In genomic region chr15:64825081-64825430, GRCh38 we compare ENCODE assay signal across 9 cellular contexts. TPM values are rescaled to one million over a fixed set of nuclear protein-coding genes. Genes with fewer than 3 reads are reported as not detected.
A peak's percentile ranks its signal among the peaks of the same experiment; 100 is the strongest.
DNase-seq lines count a peak whose midpoint lies in the region; ATAC-seq and TF ChIP-seq lines count a peak whose summit lies in the region.
"Had no signal": no experiment of that assay in that cellular context is flagged by ENCODE, and none has a peak within 500 bp of the region (broad histone marks: within the 10 kb centered on the region; RNA-seq: fewer than 3 reads in every experiment).

No MANE protein-coding gene starts in this region.

- peak overlapping the region; percentile 95 for H3K4me3 Mint-ChIP-seq in GM23338

- no peak for TF ChIP-seq POLR2A in spleen (IDR thresholded peaks at IDR 0.05)

- H3K4me1 Mint-ChIP-seq in GM23338: peaks cover 30% of the 10 kb centered on the region

- peak overlapping the region; percentile 100 for H3K4me2 ChIP-seq in GM23338

- H2AFZ ChIP-seq in GM23338: no peak overlapping the region

- TF ChIP-seq CTCF in AG09309 (IDR thresholded peaks at IDR 0.05; ENCODE audit: control insufficient read depth, insufficient read depth, low read depth, low read length, missing control alignments): no peak
- no peak for TF ChIP-seq CTCF in GM23338 (conservative IDR thresholded peaks at IDR 0.05; ENCODE audit: low read depth in 2 of 2)
- TF ChIP-seq CTCF in VCaP (conservative IDR thresholded peaks at IDR 0.05): no peak
- no peak for TF ChIP-seq CTCF in spleen (IDR thresholded peaks at IDR 0.05 in 8 of 11, conservative IDR thresholded peaks at IDR 0.05 in 3 of 11)

- H3K36me3 Mint-ChIP-seq in GM23338 (ENCODE audit: low read depth): peaks cover 55% of the 10 kb centered on the region

- peaks cover 55% of the 10 kb centered on the region for H3K79me2 ChIP-seq in GM23338 (replicated peaks; ENCODE audit: insufficient read depth)

- intact Hi-C loops in right cardiac atrium (cut with DNase I): no loop called here
- intact Hi-C loops in spleen (cut with DNase I; ENCODE audit: low total_unique reads): no loop called here

- H3K36me3 ChIP-seq in GM23338 (ENCODE audit: insufficient read depth) (peaks cover 30% of the 10 kb centered on the region), spleen (peaks cover 0 to 12% (median 0%) of the 10 kb centered on the region in 6 donors)
- H3K36me3 ChIP-seq: pancreas had no signal

- H4K20me1 ChIP-seq in GM23338 (replicated peaks; ENCODE audit: insufficient read depth): peaks cover 17% of the 10 kb centered on the region

- peaks cover 13% of the 10 kb centered on the region for H3K27me3 Mint-ChIP-seq in GM23338 (ENCODE audit: insufficient read depth, low read depth, poor library complexity)

- H3K27ac Mint-ChIP-seq in GM23338: peak overlapping the region; percentile 94

- H3K4me3 ChIP-seq in AG09309 (ENCODE audit: control insufficient read depth, low read depth, low read length): peak overlapping the region; percentile 51
- peak overlapping the region; percentile 68 for H3K4me3 ChIP-seq in GM23338
- H3K4me3 ChIP-seq in right cardiac atrium (ENCODE audit: low read length): peak overlapping the region; percentile 30
- H3K4me3 ChIP-seq in spleen: peak overlapping the region; percentile 36 to 78 (median 48)

- H3K9me3 Mint-ChIP-seq in GM23338: peaks cover 4% of the 10 kb centered on the region

- peaks cover 16% of the 10 kb centered on the region for H3F3A ChIP-seq in GM23338 (replicated peaks; ENCODE audit: low read depth)

- H3K27me3 ChIP-seq in GM23338 (ENCODE audit: insufficient read depth): no peaks in the 10 kb centered on the region
- no peaks in the 10 kb centered on the region for H3K27me3 ChIP-seq in right cardiac atrium (ENCODE audit: control insufficient read depth, insufficient read depth)
- H3K27me3 ChIP-seq in spleen (replicated peaks in 1 of 7): peaks cover 0 to 17% (median 6%) of the 10 kb centered on the region in 7 donors

- 1% methylated on average over 13 of the region's 13 CpGs for WGBS in right cardiac atrium
- WGBS in spleen, 5 donors: 0 to 2% (median 0%) methylated on average over 4 to 13 of the region's 13 CpGs

- ATAC-seq in GM23338: peak; percentile 4
- no peak for ATAC-seq in right cardiac atrium
- no peak for ATAC-seq in GM19467 (IDR thresholded peaks at IDR 0.05; ENCODE audit: unreplicated experiment)

- H3K9me2 ChIP-seq in GM23338 (ENCODE audit: insufficient read depth): no peaks in the 10 kb centered on the region

- H3K27ac ChIP-seq in GM23338 (ENCODE audit: low read depth) (peak overlapping the region; percentile 85), VCaP (peak overlapping the region; percentile 76; the same call in 1 of the 2 replicates), right cardiac atrium (ENCODE audit: low read length) (no peak overlapping the region), spleen (peak overlapping the region in 5 of 8 donors; percentile 75 to 87 (median 79))

- DNase-seq in AG09309 (ENCODE audit: low read depth): no peak
- no peak for DNase-seq in GM23338 (ENCODE audit: low spot score)
- DNase-seq in right cardiac atrium: peak in 1 of 3 donors; percentile 21
- DNase-seq in spleen: no peak
- no peak for DNase-seq in NCI-H345 (lab: John Stamatoyannopoulos, UW)
- no peak for DNase-seq in OCI-M2 (lab: John Stamatoyannopoulos, UW; ENCODE audit: unreplicated experiment)

- H3K4me1 ChIP-seq in GM23338 (ENCODE audit: insufficient read depth) (peaks cover 19% of the 10 kb centered on the region), right cardiac atrium (ENCODE audit: control insufficient read depth, insufficient read depth, low read length) (no peaks in the 10 kb centered on the region), spleen (peaks cover 18 to 39% (median 35%) of the 10 kb centered on the region in 6 donors)

- no peaks in the 10 kb centered on the region for H3K9me3 ChIP-seq in right cardiac atrium (ENCODE audit: control insufficient read depth, low read length)
- H3K9me3 ChIP-seq in spleen: no peaks in the 10 kb centered on the region
- H3K9me3 ChIP-seq: pancreas had no signal

TF ChIP-seq in GM23338, 12 proteins besides CTCF, POLR2A, EP300 and RAD21 (continues in another document):
- TF ChIP-seq NANOG (IDR thresholded peaks at IDR 0.05; ENCODE audit: borderline replicate concordance) (no peak), POLR2AphosphoS5 (IDR thresholded peaks at IDR 0.05; ENCODE audit: low read depth) (no peak), CREB1 (CRISPR knock-in tag; IDR thresholded peaks at IDR 0.05; ENCODE audit: low read depth) (no peak), STAT1 (IDR thresholded peaks at IDR 0.05; ENCODE audit: unreplicated experiment) (no peak), EZH2 (IDR thresholded peaks at IDR 0.05; ENCODE audit: low read depth, unreplicated experiment) (no peak), JUNB (IDR thresholded peaks at IDR 0.05; ENCODE audit: unreplicated experiment) (no peak), ZNF114 (CRISPR knock-in tag; IDR thresholded peaks at IDR 0.05) (no peak)
- TF ChIP-seq, protein P1, sequence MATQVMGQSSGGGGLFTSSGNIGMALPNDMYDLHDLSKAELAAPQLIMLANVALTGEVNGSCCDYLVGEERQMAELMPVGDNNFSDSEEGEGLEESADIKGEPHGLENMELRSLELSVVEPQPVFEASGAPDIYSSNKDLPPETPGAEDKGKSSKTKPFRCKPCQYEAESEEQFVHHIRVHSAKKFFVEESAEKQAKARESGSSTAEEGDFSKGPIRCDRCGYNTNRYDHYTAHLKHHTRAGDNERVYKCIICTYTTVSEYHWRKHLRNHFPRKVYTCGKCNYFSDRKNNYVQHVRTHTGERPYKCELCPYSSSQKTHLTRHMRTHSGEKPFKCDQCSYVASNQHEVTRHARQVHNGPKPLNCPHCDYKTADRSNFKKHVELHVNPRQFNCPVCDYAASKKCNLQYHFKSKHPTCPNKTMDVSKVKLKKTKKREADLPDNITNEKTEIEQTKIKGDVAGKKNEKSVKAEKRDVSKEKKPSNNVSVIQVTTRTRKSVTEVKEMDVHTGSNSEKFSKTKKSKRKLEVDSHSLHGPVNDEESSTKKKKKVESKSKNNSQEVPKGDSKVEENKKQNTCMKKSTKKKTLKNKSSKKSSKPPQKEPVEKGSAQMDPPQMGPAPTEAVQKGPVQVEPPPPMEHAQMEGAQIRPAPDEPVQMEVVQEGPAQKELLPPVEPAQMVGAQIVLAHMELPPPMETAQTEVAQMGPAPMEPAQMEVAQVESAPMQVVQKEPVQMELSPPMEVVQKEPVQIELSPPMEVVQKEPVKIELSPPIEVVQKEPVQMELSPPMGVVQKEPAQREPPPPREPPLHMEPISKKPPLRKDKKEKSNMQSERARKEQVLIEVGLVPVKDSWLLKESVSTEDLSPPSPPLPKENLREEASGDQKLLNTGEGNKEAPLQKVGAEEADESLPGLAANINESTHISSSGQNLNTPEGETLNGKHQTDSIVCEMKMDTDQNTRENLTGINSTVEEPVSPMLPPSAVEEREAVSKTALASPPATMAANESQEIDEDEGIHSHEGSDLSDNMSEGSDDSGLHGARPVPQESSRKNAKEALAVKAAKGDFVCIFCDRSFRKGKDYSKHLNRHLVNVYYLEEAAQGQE (IDR thresholded peaks at IDR 0.05; ENCODE audit: unreplicated experiment): no peak

RNA-seq across cellular contexts. Expression of gene PIF1, which starts 0.4 kb away (rescaled TPM):
- 193 and 200 TPM in 2 replicates for total RNA-seq in GM23338 (2014; rRNA removed; shearing (Covaris generic))
- polyA plus RNA-seq in GM23338 (2016; fragmentation: Nextera tagmentation; extraction: Ambion mirVana) (106 and 116 TPM in 2 replicates), right cardiac atrium (0.86 TPM), spleen (1 to 10 TPM; 5.9 to 7.9 (median 7.7) TPM)
- total RNA-seq in right cardiac atrium (1 to 10 TPM in 1 of 4 donors, under 1 TPM in 3; 0.25 to 1.1 (median 0.62) TPM), spleen (10 to 100 TPM in 1 of 7 donors, 1 to 10 TPM in 6; 3.8 to 10.3 (median 6.6) TPM)

RNA-seq across cellular contexts. Expression of gene PLEKHO2, which starts 16.7 kb away (rescaled TPM):
- total RNA-seq in GM23338 (2014; rRNA removed; shearing (Covaris generic)): 27.8 and 29.4 TPM in 2 replicates
- polyA plus RNA-seq in GM23338 (2016; fragmentation: Nextera tagmentation; extraction: Ambion mirVana) (9.0 TPM in 2 replicates), right cardiac atrium (11.7 TPM), spleen (100 to 1,000 TPM in 1 of 3 donors, 10 to 100 TPM in 2; 33.9 to 130 (median 40.3) TPM)
- total RNA-seq in right cardiac atrium (10 to 100 TPM; 11.6 to 22.3 (median 13.8) TPM), spleen (100 to 1,000 TPM; 124 to 249 (median 156) TPM)

RNA-seq across cellular contexts. Expression of gene RBPMS2, which starts 49.7 kb away (rescaled TPM):
- 36.9 and 53.3 TPM in 2 replicates for total RNA-seq in GM23338 (2014; rRNA removed; shearing (Covaris generic))
- polyA plus RNA-seq in GM23338 (2016; fragmentation: Nextera tagmentation; extraction: Ambion mirVana): 171 and 179 TPM in 2 replicates
- total RNA-seq in right cardiac atrium: 100 to 1,000 TPM; 380 to 503 (median 388) TPM
- 392 TPM for polyA plus RNA-seq in right cardiac atrium
- total RNA-seq in spleen: 1 to 10 TPM; 1.2 to 6.0 (median 3.3) TPM
- 1 to 10 TPM; 1.0 to 3.0 (median 1.2) TPM for polyA plus RNA-seq in spleen

Comparison
In these comparisons a context has a peak if more than half of its experiments do, and no peak if none do; other contexts are left out.
1. RNA of gene PIF1, which starts 0.4 kb away (total RNA-seq): 193 to 200 TPM in GM23338; 3.8 to 10.3 TPM in spleen and 0.25 to 1.1 TPM in right cardiac atrium; every median in the first group is over 10 times any median in the second.
2. Peak in every context shown above with its lines, with median percentiles within 50 percentile points of each other: H3K4me3 ChIP-seq.